ENCODE assay signal across 27 cellular contexts in the genomic region with DNA sequence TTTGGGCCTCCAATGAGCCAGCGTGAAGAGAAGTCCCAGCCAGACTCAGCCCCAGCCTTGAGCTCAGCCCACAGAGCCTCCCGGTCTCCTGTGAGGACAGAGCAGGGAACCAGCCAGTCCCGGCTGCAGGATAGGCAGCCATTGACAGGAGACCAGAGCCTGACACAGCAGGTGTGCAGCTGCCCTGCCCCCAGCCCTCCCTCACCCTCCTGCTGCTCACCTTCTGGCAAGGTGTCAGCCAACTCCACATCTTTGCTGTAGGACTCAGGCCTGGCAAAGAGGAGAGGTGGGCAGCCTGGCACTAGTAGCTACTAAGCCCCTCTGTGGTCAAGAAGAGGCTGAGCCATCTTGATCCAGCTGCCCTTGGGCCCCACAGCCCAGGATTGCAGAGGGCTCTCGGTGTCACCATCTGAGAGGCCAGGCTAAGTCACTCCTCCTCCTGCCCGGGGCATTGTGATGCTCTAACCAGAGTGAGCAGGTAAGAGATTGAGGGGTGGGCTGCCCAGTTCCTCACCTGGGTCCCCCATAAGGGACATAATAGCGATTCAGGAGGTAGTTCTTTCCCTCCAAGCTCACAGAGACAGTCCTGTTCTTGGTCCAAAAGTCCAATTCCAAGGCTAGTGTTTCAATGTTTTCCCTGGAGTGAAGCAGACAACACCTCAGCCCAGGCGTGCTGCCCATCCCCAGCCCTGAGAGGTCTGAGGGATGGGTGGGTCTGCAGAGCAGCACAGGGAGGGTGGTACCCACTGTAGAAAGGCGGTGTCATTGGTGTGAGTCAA. TPM values are rescaled to one million over a fixed set of nuclear protein-coding genes. Genes with fewer than 3 reads are reported as not detected.
DNase-seq lines count a peak whose midpoint lies in the region; FAIRE-seq and TF ChIP-seq lines count a peak whose summit lies in the region.
"Had no signal": no experiment of that assay in that cellular context is flagged by ENCODE, and none has a peak within 500 bp of the region (broad histone marks: within the 10 kb centered on the region; RNA-seq: fewer than 3 reads in every experiment).

No MANE protein-coding gene starts in this region.

- H3K36me3 Mint-ChIP-seq in activated T-cell treated with anti-CD3 and anti-CD28 coated beads, Interleukin-2, amount 50 U/mL, for 24 hours (ENCODE audit: low read depth): no peaks in the 10 kb centered on the region
- H3K36me3 Mint-ChIP-seq in activated CD4-positive, alpha-beta T cell treated with anti-CD3 and anti-CD28 coated beads, Interleukin-2, amount 10 ng/mL, durations not matched to agents 7 days and 5 days (ENCODE audit: low read depth): no peaks in the 10 kb centered on the region
- H3K36me3 Mint-ChIP-seq: activated naive CD4-positive, alpha-beta T cell treated with anti-CD3 and anti-CD28 coated beads, Interleukin-2, amount 50 U/mL, for 72 hours had no signal

- no peaks in the 10 kb centered on the region for H3K27me3 ChIP-seq in bronchial epithelial cell (ENCODE audit: control insufficient read depth, insufficient read depth, low read length)
- H3K27me3 ChIP-seq in small intestine (ENCODE audit: control insufficient read depth in 2 of 2, insufficient read depth in 2 of 2, low read length in 2 of 2): no peaks in the 10 kb centered on the region
- H3K27me3 ChIP-seq: MG63 had no signal

- H3K9me3 ChIP-seq in small intestine (ENCODE audit: control insufficient read depth, low read depth): no peaks in the 10 kb centered on the region
- H3K9me3 ChIP-seq: MG63 had no signal

- peaks cover 5% of the 10 kb centered on the region for H3K4me1 Mint-ChIP-seq in activated T-cell treated with anti-CD3 and anti-CD28 coated beads, Interleukin-2, amount 50 U/mL, for 24 hours (ENCODE audit: low read depth)
- H3K4me1 Mint-ChIP-seq in activated CD4-positive, alpha-beta T cell treated with anti-CD3 and anti-CD28 coated beads, Interleukin-2, amount 10 ng/mL, durations not matched to agents 7 days and 5 days: no peaks in the 10 kb centered on the region

- no peaks in the 10 kb centered on the region for H3K27me3 Mint-ChIP-seq in activated T-cell treated with anti-CD3 and anti-CD28 coated beads, Interleukin-2, amount 50 U/mL, for 24 hours
- no peaks in the 10 kb centered on the region for H3K27me3 Mint-ChIP-seq in activated CD4-positive, alpha-beta T cell treated with anti-CD3 and anti-CD28 coated beads, Interleukin-2, amount 10 ng/mL, durations not matched to agents 7 days and 5 days

- no peak for TF ChIP-seq CTCF in bronchial epithelial cell (IDR thresholded peaks at IDR 0.05; ENCODE audit: insufficient read depth, low read length, severe bottlenecking)

- H3K4me3 ChIP-seq in bronchial epithelial cell (ENCODE audit: low read depth, low read length): no peak overlapping the region
- no peak overlapping the region for H3K4me3 ChIP-seq in small intestine (ENCODE audit: low read depth in 1 of 2, low read length in 2 of 2)
- H3K4me3 ChIP-seq: MG63 had no signal

- no peaks in the 10 kb centered on the region for H3K9me3 Mint-ChIP-seq in activated T-cell treated with anti-CD3 and anti-CD28 coated beads, Interleukin-2, amount 50 U/mL, for 24 hours
- no peaks in the 10 kb centered on the region for H3K9me3 Mint-ChIP-seq in activated CD4-positive, alpha-beta T cell treated with anti-CD3 and anti-CD28 coated beads, Interleukin-2, amount 10 ng/mL, durations not matched to agents 7 days and 5 days
- H3K9me3 Mint-ChIP-seq: activated naive CD4-positive, alpha-beta T cell treated with anti-CD3 and anti-CD28 coated beads, Interleukin-2, amount 50 U/mL, for 72 hours had no signal

- no peak overlapping the region for H3K27ac ChIP-seq in small intestine (ENCODE audit: low read depth in 1 of 2, low read length in 1 of 2)
- H3K27ac ChIP-seq: C4-2B had no signal

- CTCF ChIA-PET in activated CD4-positive, alpha-beta T cell treated with anti-CD3 and anti-CD28 coated beads, Interleukin-2, amount 10 ng/mL, durations not matched to agents 7 days and 5 days (lab: Charles Lee): interaction anchor here (0.8 to 4.1 kb wide), 12 partner anchors 8 to 270 kb away, joined by 3 to 24 read pairs (median 4); no protein-coding TSS in a partner anchor

- no peak overlapping the region for H3K27ac Mint-ChIP-seq in activated T-cell treated with anti-CD3 and anti-CD28 coated beads, Interleukin-2, amount 50 U/mL, for 24 hours
- no peak overlapping the region for H3K27ac Mint-ChIP-seq in activated CD4-positive, alpha-beta T cell treated with anti-CD3 and anti-CD28 coated beads, Interleukin-2, amount 10 ng/mL, durations not matched to agents 7 days and 5 days
- H3K27ac Mint-ChIP-seq: activated naive CD4-positive, alpha-beta T cell treated with anti-CD3 and anti-CD28 coated beads, Interleukin-2, amount 50 U/mL, for 72 hours had no signal

- DNase-seq in activated T-cell treated with anti-CD3 and anti-CD28 coated beads, Interleukin-2, amount 50 U/mL, for 24 hours: peak; percentile 25
- DNase-seq in activated T-cell treated with anti-CD3 and anti-CD28 coated beads for 4 hours (no peak), NCI-H2171 (lab: John Stamatoyannopoulos, UW) (peak; percentile 40), bronchial epithelial cell (ENCODE audit: low read depth) (no peak), small intestine (peak; percentile 24), MV-4-11 (lab: John Stamatoyannopoulos, UW) (no peak)
- no peak for DNase-seq in activated CD4-positive, alpha-beta T cell treated with anti-CD3 and anti-CD28 coated beads, Interleukin-2, amount 10 ng/mL, durations not matched to agents 7 days and 5 days
- no peak for DNase-seq in stimulated activated CD4-positive, alpha-beta T cell treated with anti-CD3 and anti-CD28 coated beads, Interleukin-4, amount 100 ng/mL, for 4 hours
- DNase-seq: activated CD8-positive, alpha-beta memory T cell treated with anti-CD3 and anti-CD28 coated beads for 24 hours; activated T-cell treated with anti-CD3 and anti-CD28 coated beads, Interleukin-2, amount 50 U/mL, for 48 hours; effector CD4-positive, alpha-beta T cell; HCEC 1CT; hypothalamus; MG63; NCI-H187; NCI-H82; SHP77 treated with DMSO at 0.1 percent for 48 hours had no signal

- H3K36me3 ChIP-seq in bronchial epithelial cell (ENCODE audit: control insufficient read depth, insufficient read depth, low read length): no peaks in the 10 kb centered on the region
- no peaks in the 10 kb centered on the region for H3K36me3 ChIP-seq in small intestine (ENCODE audit: control insufficient read depth in 2 of 2, insufficient read depth in 2 of 2, low read length in 2 of 2)

- FAIRE-seq in bronchial epithelial cell (lab: Jason Lieb, UNC) (peak; percentile 64), small intestine (lab: Jason Lieb, UNC) (no peak)
- FAIRE-seq: frontal cortex, G401.6, GM18507, islet of Langerhans had no signal

- peaks cover 0 to 3% of the 10 kb centered on the region in 2 donors for H3K4me1 ChIP-seq in small intestine (ENCODE audit: control insufficient read depth in 2 of 2, insufficient read depth in 1 of 2, low read depth in 1 of 2, low read length in 1 of 2)

- POLR2A ChIA-PET in activated CD4-positive, alpha-beta T cell treated with anti-CD3 and anti-CD28 coated beads, Interleukin-2, amount 10 ng/mL, durations not matched to agents 7 days and 5 days (lab: Charles Lee): no interaction called here

- WGBS in small intestine, 3 donors: 31 to 64% (median 54%) methylated on average over 8 of the region's 8 CpGs

- no peak overlapping the region for H3K4me3 Mint-ChIP-seq in activated T-cell treated with anti-CD3 and anti-CD28 coated beads, Interleukin-2, amount 50 U/mL, for 24 hours
- no peak overlapping the region for H3K4me3 Mint-ChIP-seq in activated CD4-positive, alpha-beta T cell treated with anti-CD3 and anti-CD28 coated beads, Interleukin-2, amount 10 ng/mL, durations not matched to agents 7 days and 5 days

RNA-seq across cellular contexts. Expression of gene TREH, which starts 18.6 kb away (rescaled TPM):
- total RNA-seq in bronchial epithelial cell: not detected in 2 replicates
- 10 to 100 TPM; 14.6 to 88.6 (median 64.0) TPM for polyA plus RNA-seq in small intestine
- total RNA-seq in activated CD4-positive, alpha-beta T cell treated with anti-CD3 and anti-CD28 coated beads, Interleukin-2, amount 10 ng/mL, durations not matched to agents 7 days and 5 days: not detected
- total RNA-seq: activated naive CD4-positive, alpha-beta T cell treated with anti-CD3 and anti-CD28 coated beads, Interleukin-2, amount 50 U/mL, for 72 hours; aorta; cerebellum; frontal cortex; lower leg skin; temporal lobe had no signal

RNA-seq across cellular contexts. Expression of gene PHLDB1, which starts 53.4 kb away (rescaled TPM):
- 13.3 and 22.6 TPM in 2 replicates for total RNA-seq in bronchial epithelial cell
- 10 to 100 TPM; 14.1 to 30.7 (median 15.1) TPM for polyA plus RNA-seq in small intestine
- under 1 TPM; 0.06 to 0.12 TPM for total RNA-seq in activated CD4-positive, alpha-beta T cell treated with anti-CD3 and anti-CD28 coated beads, Interleukin-2, amount 10 ng/mL, durations not matched to agents 7 days and 5 days

Comparison
In these comparisons a context has a peak if more than half of its experiments do, and no peak if none do; other contexts are left out.
1. DNase-seq: peak in activated T-cell treated with anti-CD3 and anti-CD28 coated beads, Interleukin-2, amount 50 U/mL, for 24 hours (single experiment), NCI-H2171 (single experiment) and small intestine (single experiment); none in activated T-cell treated with anti-CD3 and anti-CD28 coated beads for 4 hours (single experiment), bronchial epithelial cell (single experiment), activated CD4-positive, alpha-beta T cell treated with anti-CD3 and anti-CD28 coated beads, Interleukin-2, amount 10 ng/mL, durations not matched to agents 7 days and 5 days (single experiment), stimulated activated CD4-positive, alpha-beta T cell treated with anti-CD3 and anti-CD28 coated beads, Interleukin-4, amount 100 ng/mL, for 4 hours (0 of 2) and MV-4-11 (single experiment).
2. RNA of gene PHLDB1, which starts 53.4 kb away (total RNA-seq): 13.3 to 22.6 TPM in bronchial epithelial cell; 0.06 to 0.12 TPM in activated CD4-positive, alpha-beta T cell treated with anti-CD3 and anti-CD28 coated beads, Interleukin-2, amount 10 ng/mL, durations not matched to agents 7 days and 5 days; every median in the first group is over 10 times any median in the second.